In genomic region chr5:128009399-128009798, GRCh38 we compare ENCODE assay signal across 24 cellular contexts.
"Had no signal": no experiment of that assay in that cellular context is flagged by ENCODE, and none has a peak within 500 bp of the region (broad histone marks: within the 10 kb centered on the region; RNA-seq: fewer than 3 reads in every experiment).

No MANE protein-coding gene starts in this region.

- H3K27me3 ChIP-seq: brain microvascular endothelial cell, colonic mucosa, gastrocnemius medialis, heart left ventricle, right lobe of liver, tibial nerve had no signal

- FAIRE-seq: endometrium, small intestine, urothelium cell line had no signal

- H3K9me3 Mint-ChIP-seq: activated CD4-positive, alpha-beta T cell treated with anti-CD3 and anti-CD28 coated beads, Interleukin-2, amount 10 ng/mL, durations not matched to agents 7 days and 5 days; activated naive CD4-positive, alpha-beta T cell treated with anti-CD3 and anti-CD28 coated beads for 36 hours; activated T-cell treated with anti-CD3 and anti-CD28 coated beads, Interleukin-2, amount 50 U/mL, for 4 hours; central memory CD8-positive, alpha-beta T cell; naive thymus-derived CD8-positive, alpha-beta T cell; stimulated activated naive CD8-positive, alpha-beta T cell treated with anti-CD3 and anti-CD28 coated beads, Interleukin-15, Interleukin-2, amounts not matched to agents 100 ng/mL and 50 ng/mL, for 24 hours had no signal

- ATAC-seq: activated CD8-positive, alpha-beta T cell treated with anti-CD3 and anti-CD28 coated beads, Interleukin-2, amount 10 ng/mL, durations not matched to agents 7 days and 5 days; activated T-cell treated with anti-CD3 and anti-CD28 coated beads, Interleukin-2, amount 50 U/mL, for 4 hours; gastrocnemius medialis; heart left ventricle; left cardiac atrium; naive thymus-derived CD8-positive, alpha-beta T cell; psoas muscle; right lobe of liver had no signal

- DNase-seq: activated CD4-positive, alpha-beta T cell treated with anti-CD3 and anti-CD28 coated beads, Interleukin-2, amount 10 ng/mL, durations not matched to agents 7 days and 5 days; activated CD8-positive, alpha-beta T cell treated with anti-CD3 and anti-CD28 coated beads, Interleukin-2, amount 10 ng/mL, durations not matched to agents 7 days and 5 days; activated naive CD4-positive, alpha-beta T cell treated with anti-CD3 and anti-CD28 coated beads for 36 hours; activated T-cell treated with anti-CD3 and anti-CD28 coated beads, Interleukin-2, amount 50 U/mL, for 4 hours; brain microvascular endothelial cell; colonic mucosa; erythroblast; gastrocnemius medialis; heart left ventricle; left cardiac atrium; mesenchymal stem cell; naive thymus-derived CD8-positive, alpha-beta T cell; ovary; psoas muscle; right lobe of liver; small intestine; stimulated activated CD4-positive, alpha-beta T cell treated with anti-CD3 and anti-CD28 coated beads, Interleukin-15, amount 100 ng/mL, for 24 hours; stimulated activated CD4-positive, alpha-beta T cell treated with anti-CD3 and anti-CD28 coated beads, Interleukin-2, amount 100 ng/mL, for 48 hours; T1000 had no signal

- H3K4me3 Mint-ChIP-seq: activated CD4-positive, alpha-beta T cell treated with anti-CD3 and anti-CD28 coated beads, Interleukin-2, amount 10 ng/mL, durations not matched to agents 7 days and 5 days; activated CD8-positive, alpha-beta T cell treated with anti-CD3 and anti-CD28 coated beads, Interleukin-2, amount 10 ng/mL, durations not matched to agents 7 days and 5 days; activated naive CD4-positive, alpha-beta T cell treated with anti-CD3 and anti-CD28 coated beads for 36 hours; activated T-cell treated with anti-CD3 and anti-CD28 coated beads, Interleukin-2, amount 50 U/mL, for 4 hours; central memory CD8-positive, alpha-beta T cell; naive thymus-derived CD8-positive, alpha-beta T cell; stimulated activated naive CD8-positive, alpha-beta T cell treated with anti-CD3 and anti-CD28 coated beads, Interleukin-15, Interleukin-2, amounts not matched to agents 100 ng/mL and 50 ng/mL, for 24 hours had no signal

- H3K36me3 ChIP-seq: brain microvascular endothelial cell, colonic mucosa, gastrocnemius medialis, heart left ventricle, ovary, right lobe of liver, tibial nerve had no signal

- H3K4me1 Mint-ChIP-seq: activated CD4-positive, alpha-beta T cell treated with anti-CD3 and anti-CD28 coated beads, Interleukin-2, amount 10 ng/mL, durations not matched to agents 7 days and 5 days; central memory CD8-positive, alpha-beta T cell had no signal

- H3K27ac Mint-ChIP-seq: activated CD4-positive, alpha-beta T cell treated with anti-CD3 and anti-CD28 coated beads, Interleukin-2, amount 10 ng/mL, durations not matched to agents 7 days and 5 days; activated CD8-positive, alpha-beta T cell treated with anti-CD3 and anti-CD28 coated beads, Interleukin-2, amount 10 ng/mL, durations not matched to agents 7 days and 5 days; activated naive CD4-positive, alpha-beta T cell treated with anti-CD3 and anti-CD28 coated beads for 36 hours; naive thymus-derived CD8-positive, alpha-beta T cell; stimulated activated naive CD8-positive, alpha-beta T cell treated with anti-CD3 and anti-CD28 coated beads, Interleukin-15, Interleukin-2, amounts not matched to agents 100 ng/mL and 50 ng/mL, for 24 hours had no signal

- H3K4me3 ChIP-seq: colonic mucosa, gastrocnemius medialis, heart left ventricle, ovary, psoas muscle, right lobe of liver, tibial nerve had no signal

- H3K4me1 ChIP-seq: colonic mucosa, psoas muscle, right lobe of liver, tibial nerve had no signal

- H3K27ac ChIP-seq: brain microvascular endothelial cell, colonic mucosa, gastrocnemius medialis, heart left ventricle, ovary, psoas muscle, right lobe of liver, tibial nerve had no signal

- H3K9me3 ChIP-seq: colonic mucosa, gastrocnemius medialis, heart left ventricle, ovary, psoas muscle, right lobe of liver, tibial nerve had no signal

- H3K27me3 Mint-ChIP-seq: activated CD4-positive, alpha-beta T cell treated with anti-CD3 and anti-CD28 coated beads, Interleukin-2, amount 10 ng/mL, durations not matched to agents 7 days and 5 days; central memory CD8-positive, alpha-beta T cell; naive thymus-derived CD8-positive, alpha-beta T cell; stimulated activated naive CD8-positive, alpha-beta T cell treated with anti-CD3 and anti-CD28 coated beads, Interleukin-15, Interleukin-2, amounts not matched to agents 100 ng/mL and 50 ng/mL, for 24 hours had no signal
